ENCODE assay signal across 24 cellular contexts in genomic region chr19:14843169-14843568, GRCh38. TPM values are rescaled to one million over a fixed set of nuclear protein-coding genes. Genes with fewer than 3 reads are reported as not detected.
"Had no signal": no experiment of that assay in that cellular context is flagged by ENCODE, and none has a peak within 500 bp of the region (broad histone marks: within the 10 kb centered on the region; RNA-seq: fewer than 3 reads in every experiment).

No MANE protein-coding gene starts in this region.

- H3K27ac ChIP-seq: HL-60, SJSA1 had no signal

- H3K36me3 ChIP-seq: SJSA1 had no signal

- H3K4me3 ChIP-seq: SJSA1 had no signal

- DNase-seq: Karpas-422, KG1, MM.1S, NCI-H1092 treated with DMSO at 0.1 percent for 48 hours, NCI-H1436, NCI-H187, NCI-H2029, NCI-H2081 treated with DMSO at 0.1 percent for 48 hours, NCI-H2171, NCI-H226, NCI-H446, NCI-H510A, NCI-H524 treated with DMSO at 0.1 percent for 48 hours, NCI-H69, NCI-H774, Right ventricle myocardium superior, RPMI8226, SIG-M5, SK-N-SH had no signal

- H3K27me3 ChIP-seq: SJSA1 had no signal

- H3K9me3 ChIP-seq: SJSA1, SK-N-SH had no signal

- H3K4me1 ChIP-seq: SJSA1 had no signal

- FAIRE-seq: HTR-8/SVneo, RCC 7860 had no signal

- H3K9ac ChIP-seq: SK-N-SH had no signal

- H3K4me2 ChIP-seq: SK-N-SH had no signal

RNA-seq across cellular contexts. Expression of gene OR7A10, which starts 5.6 kb away (rescaled TPM):
- total RNA-seq: M059J, Right ventricle myocardium superior, SJSA1 had no signal
- polyA plus RNA-seq: SK-N-SH had no signal

RNA-seq across cellular contexts. Expression of gene OR7A5, which starts 8.2 kb away (rescaled TPM):
- total RNA-seq: M059J, Right ventricle myocardium superior, SJSA1 had no signal
- polyA plus RNA-seq: SK-N-SH had no signal

RNA-seq across cellular contexts. Expression of gene OR7C1, which starts 8.2 kb away (rescaled TPM):
- total RNA-seq: M059J, Right ventricle myocardium superior, SJSA1 had no signal
- polyA plus RNA-seq: SK-N-SH had no signal

RNA-seq across cellular contexts. Expression of gene OR7A17, which starts 42.8 kb away (rescaled TPM):
- total RNA-seq: M059J, Right ventricle myocardium superior, SJSA1 had no signal
- polyA plus RNA-seq: SK-N-SH had no signal
